23 cellular contexts compared by ENCODE assay signal in genomic region chr3:134793562-134793961, GRCh38. TPM values are rescaled to one million over a fixed set of nuclear protein-coding genes. Genes with fewer than 3 reads are reported as not detected.
"Had no signal": no experiment of that assay in that cellular context is flagged by ENCODE, and none has a peak within 500 bp of the region (broad histone marks: within the 10 kb centered on the region; RNA-seq: fewer than 3 reads in every experiment).

No MANE protein-coding gene starts in this region.

- H3K4me3 ChIP-seq: MG63, SJSA1, SK-N-MC had no signal

- H3K36me3 ChIP-seq: MG63, SJSA1 had no signal

- DNase-seq: IMR-90, Karpas-422, KG1, MG63, NCI-H1092, NCI-H1436, NCI-H187, NCI-H2029, NCI-H2081 treated with DMSO at 0.1 percent for 48 hours, NCI-H2171, NCI-H226, NCI-H446, NCI-H510A, NCI-H524 treated with DMSO at 0.1 percent for 48 hours, NCI-H69, NCI-H774, Right ventricle myocardium superior, RPMI8226, SIG-M5 had no signal

- H3K9me3 ChIP-seq: MG63, SJSA1 had no signal

- H3K27ac ChIP-seq: SJSA1, SK-N-MC had no signal

- FAIRE-seq: RCC 7860 had no signal

RNA-seq across cellular contexts. Expression of gene EPHB1, which starts 1.5 kb away (rescaled TPM):
- total RNA-seq: HT-29, SJSA1 had no signal
